Comparison of ENCODE assay signal across 8 cellular contexts in the genomic region with DNA sequence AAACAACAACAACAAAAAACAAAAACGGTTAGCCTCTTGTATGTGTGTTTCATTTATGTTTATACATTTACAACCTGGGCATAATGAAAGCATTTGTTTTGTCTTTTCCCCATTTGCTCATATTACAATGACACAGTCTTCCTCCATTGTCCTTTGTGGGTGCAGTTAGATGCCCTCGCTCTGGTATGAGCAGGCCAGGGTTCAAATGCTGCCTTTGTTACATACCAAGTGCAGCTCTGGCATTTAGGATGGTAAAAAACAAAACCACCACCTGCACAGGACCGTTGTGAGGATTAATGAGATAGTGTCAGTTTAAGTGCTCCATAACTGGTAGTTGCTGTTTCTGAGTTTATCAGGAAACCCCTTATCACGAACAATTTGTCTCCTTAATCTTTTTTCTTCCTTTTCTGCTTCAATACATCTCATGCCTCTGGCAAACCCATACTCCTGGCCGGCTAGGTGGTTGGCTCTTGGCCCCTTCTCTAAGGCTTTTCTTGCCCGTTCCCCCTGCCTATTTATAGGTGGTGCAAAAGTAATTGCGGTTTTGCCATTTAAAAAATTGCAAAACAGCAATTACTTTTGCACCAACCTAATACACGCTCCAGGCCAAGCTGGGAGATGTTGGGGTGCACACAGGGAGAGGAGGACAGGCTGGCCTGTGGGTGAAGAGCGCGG. TPM values are rescaled to one million over a fixed set of nuclear protein-coding genes. Genes with fewer than 3 reads are reported as not detected.
DNase-seq lines count a peak whose midpoint lies in the region; ATAC-seq and TF ChIP-seq lines count a peak whose summit lies in the region.

No MANE protein-coding gene starts in this region.

- no peak overlapping the region for H3K27ac Mint-ChIP-seq in chondrocyte (ENCODE audit: unreplicated experiment)
- no peak overlapping the region for H3K27ac Mint-ChIP-seq in CD14-positive monocyte

- H3K4me1 Mint-ChIP-seq in chondrocyte (ENCODE audit: low read depth), result peaks cover 13% of the 10 kb centered on the region
- peaks cover 18% of the 10 kb centered on the region for H3K4me1 Mint-ChIP-seq in CD14-positive monocyte

- H3K9me3 Mint-ChIP-seq in chondrocyte (ENCODE audit: low read depth), result no peaks in the 10 kb centered on the region
- peaks cover 0 to 4% (median 0%) of the 10 kb centered on the region in 7 donors for H3K9me3 Mint-ChIP-seq in CD14-positive monocyte

- no peak for ATAC-seq in Right ventricle myocardium superior (ENCODE audit: poor library complexity)

- peaks cover 12% of the 10 kb centered on the region for H3K27me3 ChIP-seq in left ventricle myocardium inferior (ENCODE audit: low read depth)
- no peaks in the 10 kb centered on the region for H3K27me3 ChIP-seq in muscle layer of duodenum (ENCODE audit: low read depth, low read length)
- no peaks in the 10 kb centered on the region for H3K27me3 ChIP-seq in uterus

- DNase-seq in left ventricle myocardium inferior (no peak), Right ventricle myocardium superior (no peak), chondrocyte (ENCODE audit: low spot score) (no peak), uterus (no peak), DMS114 treated with DMSO at 0.1 percent for 48 hours (lab: John Stamatoyannopoulos, UW; ENCODE audit: unreplicated experiment) (no peak), A172 (ENCODE audit: low spot score) (no peak), CD14-positive monocyte (ENCODE audit: low spot score) (no peak)

- H3K4me1 ChIP-seq in left ventricle myocardium inferior, result peaks cover 25% of the 10 kb centered on the region
- peaks cover 0 to 8% of the 10 kb centered on the region in 2 donors for H3K4me1 ChIP-seq in muscle layer of duodenum (ENCODE audit: control insufficient read depth in 1 of 2, insufficient read depth in 2 of 2, low read length in 2 of 2)
- no peaks in the 10 kb centered on the region for H3K4me1 ChIP-seq in uterus

- peak overlapping the region; percentile 44 for H3K27ac ChIP-seq in left ventricle myocardium inferior (replicated peaks)
- no peak overlapping the region for H3K27ac ChIP-seq in muscle layer of duodenum (ENCODE audit: low read length)
- peak overlapping the region in 1 of 2 donors; percentile 76 for H3K27ac ChIP-seq in uterus

- intact Hi-C loops in left ventricle myocardium inferior (cut with micrococcal nuclease) (no loop called here), Right ventricle myocardium superior (cut with DNase I) (no loop called here), uterus (cut with DNase I; ENCODE audit: low total_unique reads) (no loop called here), CD14-positive monocyte (cut with micrococcal nuclease) (no loop called here)

- no peaks in the 10 kb centered on the region for H3K36me3 Mint-ChIP-seq in chondrocyte (ENCODE audit: low read depth)
- no peaks in the 10 kb centered on the region for H3K36me3 Mint-ChIP-seq in CD14-positive monocyte

- no peak for TF ChIP-seq POLR2A in uterus (IDR thresholded peaks at IDR 0.05)

- peak overlapping the region; percentile 81 for H3K4me3 Mint-ChIP-seq in chondrocyte (ENCODE audit: unreplicated experiment)
- peak overlapping the region in 1 of 2 donors; percentile 87 for H3K4me3 Mint-ChIP-seq in CD14-positive monocyte

- H3K4me3 ChIP-seq in left ventricle myocardium inferior, result peak overlapping the region; percentile 79
- H3K4me3 ChIP-seq in muscle layer of duodenum (ENCODE audit: low read depth in 1 of 2, low read length in 2 of 2), result peak overlapping the region; percentile 67 to 82
- peak overlapping the region; percentile 47 to 63 for H3K4me3 ChIP-seq in uterus

- TF ChIP-seq CTCF in left ventricle myocardium inferior (IDR thresholded peaks at IDR 0.05; ENCODE audit: borderline replicate concordance) (no peak), chondrocyte (IDR thresholded peaks at IDR 0.05) (no peak), uterus (IDR thresholded peaks at IDR 0.05) (no peak), CD14-positive monocyte (IDR thresholded peaks at IDR 0.05) (no peak)

- H3K36me3 ChIP-seq in left ventricle myocardium inferior, result no peaks in the 10 kb centered on the region
- no peaks in the 10 kb centered on the region for H3K36me3 ChIP-seq in muscle layer of duodenum (ENCODE audit: control insufficient read depth in 1 of 2, insufficient read depth in 2 of 2, low read length in 2 of 2)
- H3K36me3 ChIP-seq in uterus, result no peaks in the 10 kb centered on the region

- H3K9me3 ChIP-seq in left ventricle myocardium inferior (replicated peaks) (no peaks in the 10 kb centered on the region), muscle layer of duodenum (ENCODE audit: control insufficient read depth in 1 of 2, low read length in 2 of 2) (no peaks in the 10 kb centered on the region), uterus (no peaks in the 10 kb centered on the region)

- H3K27me3 Mint-ChIP-seq in chondrocyte (ENCODE audit: low read depth), result no peaks in the 10 kb centered on the region
- H3K27me3 Mint-ChIP-seq in CD14-positive monocyte (ENCODE audit: low read depth in 3 of 3), result peaks cover 21 to 41% (median 24%) of the 10 kb centered on the region in 3 donors

RNA-seq across cellular contexts. Expression of a gene that starts 18.6 kb away (rescaled TPM):
- not detected for total RNA-seq in left ventricle myocardium inferior
- total RNA-seq in Right ventricle myocardium superior, result not detected
- 0.56 to 1.8 TPM (median 0.75 TPM) in 3 replicates for total RNA-seq in chondrocyte
- 1 to 10 TPM in 1 of 4 donors, under 1 TPM in 3; 0.29 to 2.2 (median 0.66) TPM for total RNA-seq in uterus
- not detected in 2 replicates for total RNA-seq in A172 (2014; rRNA removed; shearing (Covaris generic))
- polyA plus RNA-seq in CD14-positive monocyte, result under 1 TPM in 1 of 2 donors, not detected in 1; 0.20 TPM

RNA-seq across cellular contexts. Expression of a gene that starts 21.0 kb away (rescaled TPM):
- 26.1 TPM for total RNA-seq in left ventricle myocardium inferior
- total RNA-seq in Right ventricle myocardium superior, result 24.0 TPM
- 38.8 to 45.3 TPM (median 41.6 TPM) in 3 replicates for total RNA-seq in chondrocyte
- total RNA-seq in uterus, result 100 to 1,000 TPM in 2 of 4 donors, 10 to 100 TPM in 2; 37.1 to 142 (median 99.9) TPM
- total RNA-seq in A172 (2014; rRNA removed; shearing (Covaris generic)), result 90.2 and 92.1 TPM in 2 replicates
- polyA plus RNA-seq in CD14-positive monocyte, result 10 to 100 TPM; 61.6 to 62.2 TPM

RNA-seq across cellular contexts. Expression of a gene that starts 27.5 kb away (rescaled TPM):
- total RNA-seq in left ventricle myocardium inferior (6.4 TPM), Right ventricle myocardium superior (6.5 TPM), chondrocyte (3.3 to 5.1 TPM (median 3.9 TPM) in 3 replicates), uterus (10 to 100 TPM in 1 of 4 donors, 1 to 10 TPM in 3; 1.3 to 22.6 (median 5.1) TPM)
- 11.4 and 12.3 TPM in 2 replicates for total RNA-seq in A172 (2014; rRNA removed; shearing (Covaris generic))
- polyA plus RNA-seq in CD14-positive monocyte, result 1 to 10 TPM; 1.2 to 1.3 TPM

RNA-seq across cellular contexts. Expression of a gene that starts 37.3 kb away (rescaled TPM):
- 9.0 TPM for total RNA-seq in left ventricle myocardium inferior
- 6.9 TPM for total RNA-seq in Right ventricle myocardium superior
- total RNA-seq in chondrocyte, result 10.4 to 19.9 TPM (median 14.1 TPM) in 3 replicates
- total RNA-seq in uterus, result 10 to 100 TPM in 3 of 4 donors, 1 to 10 TPM in 1; 6.8 to 26.9 (median 22.8) TPM
- 11.7 and 12.1 TPM in 2 replicates for total RNA-seq in A172 (2014; rRNA removed; shearing (Covaris generic))
- 1 to 10 TPM; 4.3 to 6.1 TPM for polyA plus RNA-seq in CD14-positive monocyte
